ENCODE assay signal across 8 cellular contexts in genomic region chr1:116418091-116418830, GRCh38. TPM values are rescaled to one million over a fixed set of nuclear protein-coding genes. Genes with fewer than 3 reads are reported as not detected.
DNase-seq lines count a peak whose midpoint lies in the region; ATAC-seq and TF ChIP-seq lines count a peak whose summit lies in the region.

No MANE protein-coding gene starts in this region.

- no peaks in the 10 kb centered on the region for H3K27me3 ChIP-seq in left lung

- no peaks in the 10 kb centered on the region for H3K36me3 ChIP-seq in left lung

- ATAC-seq in GM18907 (IDR thresholded peaks at IDR 0.05; ENCODE audit: unreplicated experiment) = peak; percentile 87
- peak; percentile 81 for ATAC-seq in HG03135 (IDR thresholded peaks at IDR 0.05; ENCODE audit: unreplicated experiment)
- ATAC-seq in left lung = peak; percentile 98

- peak overlapping the region; percentile 92 for H3K4me3 ChIP-seq in coronary artery
- H3K4me3 ChIP-seq in left lung = peak overlapping the region; percentile 64 to 92

- TF ChIP-seq CTCF in coronary artery (IDR thresholded peaks at IDR 0.05) = no peak
- no peak for TF ChIP-seq CTCF in left lung (IDR thresholded peaks at IDR 0.05)

- H3K27ac ChIP-seq in coronary artery (peak overlapping the region; percentile 58 to 79), left lung (peak overlapping the region; percentile 46 to 54)

- DNase-seq in AG08396 (ENCODE audit: low spot score) = peak; percentile 86
- DNase-seq in NCI-H345 treated with DMSO at 0.1 percent for 48 hours (lab: John Stamatoyannopoulos, UW; ENCODE audit: unreplicated experiment) = peak; percentile 24
- DNase-seq in activated CD4-positive, alpha-beta T cell treated with anti-CD3 and anti-CD28 coated beads for 4 hours = peak; percentile 83
- DNase-seq in coronary artery (ENCODE audit: low spot score) = peak; percentile 84
- DNase-seq in left lung = peak; percentile 81 to 94
- peak; percentile 77 for DNase-seq in stimulated activated CD4-positive, alpha-beta T cell treated with anti-CD3 and anti-CD28 coated beads, Interleukin-2, amount 100 ng/mL, for 4 hours (ENCODE audit: low read depth)

- intact Hi-C loops in left lung (cut with DNase I) = no loop called here

- H3K9me3 ChIP-seq in left lung = no peaks in the 10 kb centered on the region

- peaks cover 6 to 15% of the 10 kb centered on the region in 2 donors for H3K4me1 ChIP-seq in left lung

RNA-seq across cellular contexts. Expression of gene ATP1A1, which starts 45.2 kb away (rescaled TPM):
- total RNA-seq in left lung = 100 to 1,000 TPM; 686 to 731 TPM

Comparison
In these comparisons a context has a peak if more than half of its experiments do, and no peak if none do; other contexts are left out.
1. Peak in every context shown above with its lines: DNase-seq, ATAC-seq, H3K4me3 ChIP-seq and H3K27ac ChIP-seq.
2. DNase-seq: peak in every context shown above with its lines; median percentile 88 in left lung; 86 in AG08396; 84 in coronary artery; 83 in activated CD4-positive, alpha-beta T cell treated with anti-CD3 and anti-CD28 coated beads for 4 hours; 77 in stimulated activated CD4-positive, alpha-beta T cell treated with anti-CD3 and anti-CD28 coated beads, Interleukin-2, amount 100 ng/mL, for 4 hours; 24 in NCI-H345 treated with DMSO at 0.1 percent for 48 hours.